16 cellular contexts compared by ENCODE assay signal in the genomic region with DNA sequence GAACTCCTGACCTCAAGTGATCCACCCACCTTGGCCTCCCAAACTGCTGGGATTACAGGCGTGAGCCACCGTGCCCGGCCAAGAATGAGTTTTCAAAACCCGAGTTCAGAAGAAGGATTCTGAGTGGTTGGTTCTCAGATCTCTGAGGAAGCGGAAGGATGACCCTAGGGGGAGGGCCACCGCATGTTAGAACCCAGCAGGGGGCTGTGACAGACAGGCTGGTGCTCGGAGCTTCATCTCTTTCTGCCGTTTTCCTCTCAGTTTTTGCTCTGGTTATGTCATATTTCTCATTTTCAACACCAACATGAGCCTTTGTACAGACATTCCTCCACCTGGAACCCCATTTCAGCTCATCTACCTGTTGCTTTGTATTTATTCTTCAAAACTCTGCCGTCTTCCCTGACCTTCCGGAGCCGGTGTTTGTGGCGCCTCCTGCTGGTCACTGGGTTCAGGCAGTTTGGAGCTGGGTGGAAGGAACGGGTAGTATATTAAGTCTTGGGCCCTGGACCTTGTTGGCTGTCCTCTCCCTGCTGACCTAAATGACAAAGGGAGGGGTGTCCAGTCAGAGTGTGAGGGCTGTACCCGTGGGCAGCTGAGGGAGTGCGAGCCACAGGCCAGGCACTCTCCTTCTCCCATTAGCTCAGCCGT. TPM values are rescaled to one million over a fixed set of nuclear protein-coding genes. Genes with fewer than 3 reads are reported as not detected.
DNase-seq lines count a peak whose midpoint lies in the region; ATAC-seq and TF ChIP-seq lines count a peak whose summit lies in the region.
"Had no signal": no experiment of that assay in that cellular context is flagged by ENCODE, and none has a peak within 500 bp of the region (broad histone marks: within the 10 kb centered on the region; RNA-seq: fewer than 3 reads in every experiment).

A gene with protein sequence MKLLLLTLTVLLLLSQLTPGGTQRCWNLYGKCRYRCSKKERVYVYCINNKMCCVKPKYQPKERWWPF (plus strand): TSS at position 621 of the 648 bp plus-strand sequence. CDS start 67 bp downstream, outside the sequence.

- in situ Hi-C loops in G401 (cut with HindIII; ENCODE audit: low sequenced_read_pairs), result no loop called here

- no peak within 1 kb of the TSS for H3K4me3 Mint-ChIP-seq in stimulated activated naive CD8-positive, alpha-beta T cell treated with anti-CD3 and anti-CD28 coated beads, Interleukin-15, amount 100 ng/mL, for 72 hours
- H3K4me3 Mint-ChIP-seq: activated naive CD8-positive, alpha-beta T cell; CD8-positive, alpha-beta T cell had no signal

- H3K9ac ChIP-seq in Karpas-422 (ENCODE audit: low read length), result no peak within 1 kb of the TSS

- H3K27ac ChIP-seq in Karpas-422 (ENCODE audit: low read length), result no peak within 1 kb of the TSS
- H3K27ac ChIP-seq: psoas muscle, SK-N-MC had no signal

- H4K20me1 ChIP-seq in Karpas-422 (ENCODE audit: insufficient read depth, low read depth, low read length), result no peaks in the 10 kb centered on the region

- TF ChIP-seq CTCF in choroid plexus epithelial cell (conservative IDR thresholded peaks at IDR 0.05; ENCODE audit: low read depth, low read length), result peak; percentile 13

- H3K4me3 ChIP-seq in Karpas-422 (ENCODE audit: low read length), result no peak within 1 kb of the TSS
- H3K4me3 ChIP-seq in choroid plexus epithelial cell (ENCODE audit: low read depth, low read length), result no peak within 1 kb of the TSS
- H3K4me3 ChIP-seq: HAP-1, psoas muscle, SK-N-MC had no signal

- H3K4me1 ChIP-seq in Karpas-422 (ENCODE audit: low read length), result no peaks in the 10 kb centered on the region
- H3K4me1 ChIP-seq: HAP-1, psoas muscle had no signal

- H3K79me2 ChIP-seq in Karpas-422 (ENCODE audit: low read length), result no peaks in the 10 kb centered on the region

- H3K27me3 Mint-ChIP-seq in stimulated activated naive CD8-positive, alpha-beta T cell treated with anti-CD3 and anti-CD28 coated beads, Interleukin-15, amount 100 ng/mL, for 72 hours, result peaks cover 19% of the 10 kb centered on the region

- no peak within 1 kb of the TSS for H2AFZ ChIP-seq in Karpas-422 (ENCODE audit: low read length)

- no peaks in the 10 kb centered on the region for H3K9me3 Mint-ChIP-seq in stimulated activated naive CD8-positive, alpha-beta T cell treated with anti-CD3 and anti-CD28 coated beads, Interleukin-15, amount 100 ng/mL, for 72 hours
- H3K9me3 Mint-ChIP-seq: CD8-positive, alpha-beta T cell had no signal

- peak; percentile 16 for DNase-seq in stimulated activated naive CD8-positive, alpha-beta T cell treated with anti-CD3 and anti-CD28 coated beads, Interleukin-15, Interleukin-2, amounts not matched to agents 100 U/mL and 50 U/mL, for 24 hours
- DNase-seq in stimulated activated naive CD8-positive, alpha-beta T cell treated with anti-CD3 and anti-CD28 coated beads, Interleukin-15, amount 100 ng/mL, for 72 hours, result no peak
- DNase-seq in Karpas-422, result peak; percentile 44
- no peak for DNase-seq in choroid plexus epithelial cell (ENCODE audit: low read depth)
- DNase-seq in G401 (ENCODE audit: low spot score), result no peak
- DNase-seq in UCSD-AML1 (lab: John Stamatoyannopoulos, UW; ENCODE audit: unreplicated experiment), result no peak
- DNase-seq: CD8-positive, alpha-beta T cell; NCI-H1436; NCI-H69; psoas muscle had no signal

- H3K9me2 ChIP-seq in Karpas-422 (replicated peaks; ENCODE audit: insufficient read depth, low read length), result no peaks in the 10 kb centered on the region

- no peaks in the 10 kb centered on the region for H3K4me1 Mint-ChIP-seq in stimulated activated naive CD8-positive, alpha-beta T cell treated with anti-CD3 and anti-CD28 coated beads, Interleukin-15, amount 100 ng/mL, for 72 hours

- no peaks in the 10 kb centered on the region for H3K9me3 ChIP-seq in Karpas-422 (ENCODE audit: low read length)
- H3K9me3 ChIP-seq: psoas muscle had no signal

- no peaks in the 10 kb centered on the region for H3K36me3 ChIP-seq in Karpas-422 (ENCODE audit: insufficient read depth, low read length)
- H3K36me3 ChIP-seq: HAP-1 had no signal

- H3K27ac Mint-ChIP-seq in stimulated activated naive CD8-positive, alpha-beta T cell treated with anti-CD3 and anti-CD28 coated beads, Interleukin-15, amount 100 ng/mL, for 72 hours, result peak within 1 kb of the TSS in 1 of 2 donors; percentile 7
- H3K27ac Mint-ChIP-seq: activated naive CD8-positive, alpha-beta T cell; CD8-positive, alpha-beta T cell had no signal

- H3K27me3 ChIP-seq in Karpas-422 (ENCODE audit: low read length), result no peaks in the 10 kb centered on the region

- no peak within 1 kb of the TSS for H3K4me2 ChIP-seq in Karpas-422 (ENCODE audit: low read depth, low read length, poor library complexity, severe bottlenecking)

- no peak for ATAC-seq in stimulated activated naive CD8-positive, alpha-beta T cell treated with anti-CD3 and anti-CD28 coated beads, Interleukin-15, Interleukin-2, amounts not matched to agents 100 U/mL and 50 U/mL, for 24 hours
- ATAC-seq in stimulated activated naive CD8-positive, alpha-beta T cell treated with anti-CD3 and anti-CD28 coated beads, Interleukin-15, amount 100 ng/mL, for 72 hours, result no peak
- ATAC-seq in GM18517 (IDR thresholded peaks at IDR 0.05; ENCODE audit: unreplicated experiment), result no peak
- ATAC-seq in GM21390 (IDR thresholded peaks at IDR 0.05; ENCODE audit: unreplicated experiment), result no peak
- ATAC-seq: CD8-positive, alpha-beta T cell; psoas muscle had no signal

RNA-seq across cellular contexts. Expression of the gene that starts here (rescaled TPM):
- total RNA-seq in Karpas-422 (2014; rRNA removed; shearing (Covaris generic); ENCODE audit: low replicate concordance), result not detected in 2 replicates
- total RNA-seq in G401 (2014; rRNA removed; shearing (Covaris generic)), result not detected in 2 replicates
- total RNA-seq: CD8-positive, alpha-beta T cell; HT-29; psoas muscle had no signal

Comparison
In these comparisons a context has a peak if more than half of its experiments do, and no peak if none do; other contexts are left out.
1. Peak in DNase-seq in Karpas-422; RNA of the gene not detected or under 1 TPM.